In genomic region chrY:12421069-12421787, GRCh38 we compare ENCODE assay signal across 13 cellular contexts.
DNase-seq lines count a peak whose midpoint lies in the region; ATAC-seq and TF ChIP-seq lines count a peak whose summit lies in the region.
"Had no signal": no experiment of that assay in that cellular context is flagged by ENCODE, and none has a peak within 500 bp of the region (broad histone marks: within the 10 kb centered on the region; RNA-seq: fewer than 3 reads in every experiment).

No MANE protein-coding gene starts in this region.

- no peaks in the 10 kb centered on the region for H3K9me3 ChIP-seq in right atrium auricular region
- H3K9me3 ChIP-seq in mucosa of stomach (ENCODE audit: control insufficient read depth, low read length), result no peaks in the 10 kb centered on the region
- no peaks in the 10 kb centered on the region for H3K9me3 ChIP-seq in upper lobe of right lung
- H3K9me3 ChIP-seq: left lung had no signal

- H3K27me3 ChIP-seq in right atrium auricular region, result no peaks in the 10 kb centered on the region
- H3K27me3 ChIP-seq in mucosa of stomach (ENCODE audit: control insufficient read depth, insufficient read depth, low read length), result no peaks in the 10 kb centered on the region
- no peaks in the 10 kb centered on the region for H3K27me3 ChIP-seq in upper lobe of right lung
- H3K27me3 ChIP-seq: cardiac muscle cell had no signal

- H3K9ac ChIP-seq in mucosa of stomach (ENCODE audit: low read length), result peak overlapping the region; percentile 15

- ATAC-seq in Right ventricle myocardium superior (ENCODE audit: poor library complexity) (peak; percentile 94), upper lobe of right lung (peak; percentile 94), sciatic nerve (no peak)
- ATAC-seq in effector memory CD8-positive, alpha-beta T cell (replicated peaks), result no peak
- ATAC-seq: left lung had no signal

- H3K4me3 ChIP-seq in right atrium auricular region (no peak overlapping the region), mucosa of stomach (ENCODE audit: low read length) (no peak overlapping the region), upper lobe of right lung (peak overlapping the region; percentile 34)
- H3K4me3 ChIP-seq: cardiac muscle cell had no signal

- peak overlapping the region; percentile 25 to 40 for H3K4me3 Mint-ChIP-seq in effector memory CD8-positive, alpha-beta T cell

- TF ChIP-seq CTCF in right atrium auricular region (IDR thresholded peaks at IDR 0.05), result no peak
- peak; percentile 18 for TF ChIP-seq CTCF in upper lobe of right lung (IDR thresholded peaks at IDR 0.05)

- no peak overlapping the region for H3K27ac Mint-ChIP-seq in effector memory CD8-positive, alpha-beta T cell

- peaks cover 0 to 6% of the 10 kb centered on the region in 2 donors for H3K4me1 Mint-ChIP-seq in effector memory CD8-positive, alpha-beta T cell (ENCODE audit: low read depth in 2 of 2)

- peaks cover 10 to 16% of the 10 kb centered on the region in 2 donors for H3K27me3 Mint-ChIP-seq in effector memory CD8-positive, alpha-beta T cell

- H3K36me3 Mint-ChIP-seq in effector memory CD8-positive, alpha-beta T cell (ENCODE audit: insufficient read depth), result peaks cover 2% of the 10 kb centered on the region

- intact Hi-C loops in Right ventricle myocardium superior (cut with DNase I) (no loop called here), upper lobe of right lung (cut with DNase I) (no loop called here), sciatic nerve (cut with DNase I) (no loop called here)

- DNase-seq in Right ventricle myocardium superior (peak; percentile 54), right atrium auricular region (ENCODE audit: low spot score) (no peak), upper lobe of right lung (peak; percentile 87), sciatic nerve (ENCODE audit: low spot score) (no peak), HCEC 1CT (no peak), NCI-H1105 (lab: John Stamatoyannopoulos, UW) (no peak)
- no peak for DNase-seq in effector memory CD8-positive, alpha-beta T cell
- DNase-seq: activated effector memory CD4-positive, alpha-beta T cell treated with Interleukin-2 at 50 U/mL for 16 hours; NCI-H524 treated with DMSO at 0.1 percent for 48 hours; SIG-M5 had no signal

- H3K27ac ChIP-seq in right atrium auricular region (no peak overlapping the region), upper lobe of right lung (no peak overlapping the region)
- H3K27ac ChIP-seq: cardiac muscle cell, left lung had no signal

- no peaks in the 10 kb centered on the region for H3K4me1 ChIP-seq in right atrium auricular region
- H3K4me1 ChIP-seq in mucosa of stomach (ENCODE audit: control insufficient read depth, insufficient read depth, low read length), result no peaks in the 10 kb centered on the region
- no peaks in the 10 kb centered on the region for H3K4me1 ChIP-seq in upper lobe of right lung
- H3K4me1 ChIP-seq: left lung had no signal

- H3K36me3 ChIP-seq in right atrium auricular region (no peaks in the 10 kb centered on the region), mucosa of stomach (ENCODE audit: control insufficient read depth, insufficient read depth, low read length) (no peaks in the 10 kb centered on the region), upper lobe of right lung (no peaks in the 10 kb centered on the region)
- H3K36me3 ChIP-seq: cardiac muscle cell, left lung had no signal

- H3K9me3 Mint-ChIP-seq in effector memory CD8-positive, alpha-beta T cell, result no peaks in the 10 kb centered on the region

Comparison
In these comparisons a context has a peak if more than half of its experiments do, and no peak if none do; other contexts are left out.
1. DNase-seq: peak in Right ventricle myocardium superior (single experiment) and upper lobe of right lung (single experiment); none in right atrium auricular region (single experiment), effector memory CD8-positive, alpha-beta T cell (0 of 3), sciatic nerve (single experiment), HCEC 1CT (single experiment) and NCI-H1105 (single experiment).
2. ATAC-seq: peak in Right ventricle myocardium superior (single experiment) and upper lobe of right lung (single experiment); none in effector memory CD8-positive, alpha-beta T cell (single experiment) and sciatic nerve (single experiment).